10 cellular contexts compared by ENCODE assay signal in genomic region chr6:104483225-104483834, GRCh38.
DNase-seq lines count a peak whose midpoint lies in the region; ATAC-seq, FAIRE-seq and TF ChIP-seq lines count a peak whose summit lies in the region.
"Had no signal": no experiment of that assay in that cellular context is flagged by ENCODE, and none has a peak within 500 bp of the region (broad histone marks: within the 10 kb centered on the region; RNA-seq: fewer than 3 reads in every experiment).

No MANE protein-coding gene starts in this region.

- H3K27me3 ChIP-seq in RWPE2 (ENCODE audit: insufficient read depth, poor library complexity, severe bottlenecking): peaks cover 4% of the 10 kb centered on the region

- FAIRE-seq in D721Med (lab: Jason Lieb, UNC) (no peak), frontal cortex (lab: Jason Lieb, UNC) (peak; percentile 37)

- no peak overlapping the region for H3K4me3 ChIP-seq in RWPE2 (ENCODE audit: severe bottlenecking)

- H3K36me3 ChIP-seq in RWPE2 (ENCODE audit: low read depth): no peaks in the 10 kb centered on the region

- peak; percentile 63 for TF ChIP-seq CTCF in D721Med (IDR thresholded peaks at IDR 0.05; ENCODE audit: insufficient read depth, missing control alignments)
- peak; percentile 73 for TF ChIP-seq CTCF in RWPE2 (IDR thresholded peaks at IDR 0.05; ENCODE audit: poor library complexity, severe bottlenecking)

- H3K4me1 ChIP-seq in RWPE2 (ENCODE audit: insufficient read depth, poor library complexity, severe bottlenecking): no peaks in the 10 kb centered on the region

- no peak overlapping the region for H3K27ac ChIP-seq in RWPE2 (ENCODE audit: poor library complexity, severe bottlenecking)

- ATAC-seq in RWPE2 (ENCODE audit: low read depth) (no peak), HG03025 (IDR thresholded peaks at IDR 0.05; ENCODE audit: low FRiP score, unreplicated experiment) (no peak), GM21528 (IDR thresholded peaks at IDR 0.05; ENCODE audit: low FRiP score, unreplicated experiment) (no peak), GM21381 (IDR thresholded peaks at IDR 0.05; ENCODE audit: unreplicated experiment) (no peak)

- no peak for DNase-seq in D721Med (ENCODE audit: insufficient read length, low spot score)
- peak; percentile 2 for DNase-seq in HS-5 (ENCODE audit: low read depth)
- DNase-seq in RWPE2 (ENCODE audit: low spot score): no peak
- no peak for DNase-seq in frontal cortex (ENCODE audit: low spot score in 2 of 2)
- no peak for DNase-seq in activated naive CD4-positive, alpha-beta T cell (lab: John Stamatoyannopoulos, UW)
- DNase-seq: amygdala, IMR-90 had no signal

- no peaks in the 10 kb centered on the region for H3K9me3 ChIP-seq in RWPE2 (ENCODE audit: severe bottlenecking)
